Comparison of ENCODE assay signal across 17 cellular contexts in genomic region chr10:58712136-58712535, GRCh38.
DNase-seq lines count a peak whose midpoint lies in the region; ATAC-seq, FAIRE-seq and TF ChIP-seq lines count a peak whose summit lies in the region.
"Had no signal": no experiment of that assay in that cellular context is flagged by ENCODE, and none has a peak within 500 bp of the region (broad histone marks: within the 10 kb centered on the region; RNA-seq: fewer than 3 reads in every experiment).

No MANE protein-coding gene starts in this region.

- no peak for TF ChIP-seq CTCF in natural killer cell (IDR thresholded peaks at IDR 0.05)

- no peak overlapping the region for H3K4me3 Mint-ChIP-seq in natural killer cell
- H3K4me3 Mint-ChIP-seq: B cell; CD8-positive, alpha-beta T cell had no signal

- no peaks in the 10 kb centered on the region for H3K4me1 Mint-ChIP-seq in natural killer cell
- H3K4me1 Mint-ChIP-seq: B cell had no signal

- peaks cover 1 to 12% of the 10 kb centered on the region in 2 donors for H3K9me3 Mint-ChIP-seq in natural killer cell

- H3K36me3 Mint-ChIP-seq in natural killer cell, result no peaks in the 10 kb centered on the region
- H3K36me3 Mint-ChIP-seq: CD8-positive, alpha-beta T cell had no signal

- no peak for ATAC-seq in natural killer cell
- ATAC-seq: CD8-positive, alpha-beta T cell; HepG2 had no signal

- no peak overlapping the region for H3K27ac Mint-ChIP-seq in natural killer cell
- H3K27ac Mint-ChIP-seq: B cell; CD8-positive, alpha-beta T cell had no signal

- intact Hi-C loops in natural killer cell (cut with micrococcal nuclease), result no loop called here

- no peaks in the 10 kb centered on the region for H3K27me3 Mint-ChIP-seq in natural killer cell (ENCODE audit: low read depth in 2 of 2)
- H3K27me3 Mint-ChIP-seq: B cell had no signal

- DNase-seq in DMS 273 (lab: John Stamatoyannopoulos, UW; ENCODE audit: unreplicated experiment), result peak; percentile 34
- no peak for DNase-seq in DMS 273 treated with DMSO at 0.1 percent for 48 hours (lab: John Stamatoyannopoulos, UW)
- peak; percentile 36 for DNase-seq in RPMI7951 (ENCODE audit: low read depth)
- DNase-seq in fibroblast of peridontal ligament (ENCODE audit: extremely low read depth), result peak; percentile 18
- no peak for DNase-seq in activated CD4-positive, alpha-beta T cell treated with anti-CD3 and anti-CD28 coated beads for 1 hour
- DNase-seq in frontal cortex (ENCODE audit: low spot score in 2 of 2), result no peak
- no peak for DNase-seq in natural killer cell
- DNase-seq: Calu3; CD8-positive, alpha-beta T cell; DMS153; DMS79; GDM1; GM23248 had no signal

- no peak for FAIRE-seq in frontal cortex (lab: Jason Lieb, UNC)
- FAIRE-seq: GM12892, GM18507, HepG2 had no signal

Comparison
In these comparisons a context has a peak if more than half of its experiments do, and no peak if none do; other contexts are left out.
1. DNase-seq: peak in DMS 273 (single experiment), RPMI7951 (single experiment) and fibroblast of peridontal ligament (single experiment); none in DMS 273 treated with DMSO at 0.1 percent for 48 hours (single experiment), activated CD4-positive, alpha-beta T cell treated with anti-CD3 and anti-CD28 coated beads for 1 hour (single experiment), frontal cortex (0 of 2) and natural killer cell (single experiment).